Comparison of ENCODE assay signal across 1 cellular context in the genomic region with DNA sequence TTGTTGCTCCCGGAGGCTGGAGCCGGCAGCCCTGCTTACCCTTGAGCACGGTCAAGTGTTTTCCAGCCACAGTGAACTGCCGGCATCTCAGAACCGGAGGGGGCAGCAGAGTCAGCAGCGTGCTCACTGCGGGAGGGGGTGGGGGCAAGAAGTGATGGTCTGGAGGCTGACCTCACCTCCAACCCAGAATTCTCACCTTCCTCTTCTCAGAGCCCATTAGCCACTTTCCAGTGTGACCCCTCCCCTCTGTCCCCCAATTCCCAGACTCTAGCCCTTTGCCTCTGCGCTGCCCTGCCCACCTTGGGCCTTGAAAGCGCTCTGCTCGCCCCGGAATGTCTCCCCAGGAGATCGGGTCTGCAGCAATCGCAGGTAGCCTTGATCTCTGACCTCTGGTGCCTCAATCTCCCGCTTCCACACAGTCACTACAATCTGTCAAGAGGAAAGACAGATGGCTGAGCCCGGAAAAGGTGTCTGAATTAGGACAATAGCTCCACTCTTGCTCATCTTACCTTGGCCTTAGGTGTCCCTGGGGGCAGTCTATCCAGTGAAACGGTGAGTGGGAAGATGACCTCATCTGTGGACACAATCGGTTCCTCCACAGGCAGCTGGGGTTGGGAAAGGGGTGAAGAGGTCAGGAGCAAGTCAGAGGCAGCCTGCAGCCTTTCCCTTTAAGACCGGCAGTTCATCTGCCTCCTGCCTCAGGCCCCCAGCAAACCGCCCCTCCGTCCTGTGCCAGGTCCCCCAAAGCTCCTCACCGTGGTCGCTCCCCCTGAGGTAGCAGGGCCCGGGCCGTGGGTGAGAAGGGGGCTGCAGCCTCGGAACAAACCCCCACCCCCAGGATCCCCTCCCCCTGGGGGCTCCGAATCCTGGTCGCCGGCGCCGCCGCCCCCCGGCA.
TF ChIP-seq lines count a peak whose summit lies in the region.

No MANE protein-coding gene starts in this region.

TF ChIP-seq in K562, 482 proteins besides CTCF, POLR2A, EP300 and RAD21 (continued from another document and continues in another):
- TF ChIP-seq, protein P1, sequence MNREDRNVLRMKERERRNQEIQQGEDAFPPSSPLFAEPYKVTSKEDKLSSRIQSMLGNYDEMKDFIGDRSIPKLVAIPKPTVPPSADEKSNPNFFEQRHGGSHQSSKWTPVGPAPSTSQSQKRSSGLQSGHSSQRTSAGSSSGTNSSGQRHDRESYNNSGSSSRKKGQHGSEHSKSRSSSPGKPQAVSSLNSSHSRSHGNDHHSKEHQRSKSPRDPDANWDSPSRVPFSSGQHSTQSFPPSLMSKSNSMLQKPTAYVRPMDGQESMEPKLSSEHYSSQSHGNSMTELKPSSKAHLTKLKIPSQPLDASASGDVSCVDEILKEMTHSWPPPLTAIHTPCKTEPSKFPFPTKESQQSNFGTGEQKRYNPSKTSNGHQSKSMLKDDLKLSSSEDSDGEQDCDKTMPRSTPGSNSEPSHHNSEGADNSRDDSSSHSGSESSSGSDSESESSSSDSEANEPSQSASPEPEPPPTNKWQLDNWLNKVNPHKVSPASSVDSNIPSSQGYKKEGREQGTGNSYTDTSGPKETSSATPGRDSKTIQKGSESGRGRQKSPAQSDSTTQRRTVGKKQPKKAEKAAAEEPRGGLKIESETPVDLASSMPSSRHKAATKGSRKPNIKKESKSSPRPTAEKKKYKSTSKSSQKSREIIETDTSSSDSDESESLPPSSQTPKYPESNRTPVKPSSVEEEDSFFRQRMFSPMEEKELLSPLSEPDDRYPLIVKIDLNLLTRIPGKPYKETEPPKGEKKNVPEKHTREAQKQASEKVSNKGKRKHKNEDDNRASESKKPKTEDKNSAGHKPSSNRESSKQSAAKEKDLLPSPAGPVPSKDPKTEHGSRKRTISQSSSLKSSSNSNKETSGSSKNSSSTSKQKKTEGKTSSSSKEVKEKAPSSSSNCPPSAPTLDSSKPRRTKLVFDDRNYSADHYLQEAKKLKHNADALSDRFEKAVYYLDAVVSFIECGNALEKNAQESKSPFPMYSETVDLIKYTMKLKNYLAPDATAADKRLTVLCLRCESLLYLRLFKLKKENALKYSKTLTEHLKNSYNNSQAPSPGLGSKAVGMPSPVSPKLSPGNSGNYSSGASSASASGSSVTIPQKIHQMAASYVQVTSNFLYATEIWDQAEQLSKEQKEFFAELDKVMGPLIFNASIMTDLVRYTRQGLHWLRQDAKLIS (CRISPR knock-in tag; IDR thresholded peaks at IDR 0.05): no peak
- no peak for TF ChIP-seq ZC3H11A (IDR thresholded peaks at IDR 0.05; ENCODE audit: low read depth, low read length)
- no peak for TF ChIP-seq ZNF79 (CRISPR knock-in tag; IDR thresholded peaks at IDR 0.05; ENCODE audit: low read depth)
- peak; percentile 46; the same call in 1 of the 2 replicates for TF ChIP-seq SOX6 (IDR thresholded peaks at IDR 0.05)
- TF ChIP-seq SIRT6 (IDR thresholded peaks at IDR 0.05; ENCODE audit: low read depth, low read length): no peak
- TF ChIP-seq ZNF583 (CRISPR knock-in tag; IDR thresholded peaks at IDR 0.05): no peak
- TF ChIP-seq HDGF (IDR thresholded peaks at IDR 0.05): peak; percentile 78; the same call in 1 of the 2 replicates
- TF ChIP-seq PTBP1 (IDR thresholded peaks at IDR 0.05; ENCODE audit: low read depth, low read length): no peak
- no peak for TF ChIP-seq FOXA1 (IDR thresholded peaks at IDR 0.05; ENCODE audit: borderline replicate concordance)
- no peak for TF ChIP-seq MED1 (CRISPR knock-in tag; IDR thresholded peaks at IDR 0.05; ENCODE audit: borderline replicate concordance)
- no peak for TF ChIP-seq ILK (tag; IDR thresholded peaks at IDR 0.05; ENCODE audit: borderline replicate concordance, low read depth)
- TF ChIP-seq ZNF764 (CRISPR knock-in tag; IDR thresholded peaks at IDR 0.05; ENCODE audit: low read depth): no peak
- no peak for TF ChIP-seq RBBP5 (IDR thresholded peaks at IDR 0.05; ENCODE audit: borderline replicate concordance, insufficient read depth, low read length, poor library complexity, severe bottlenecking)
- TF ChIP-seq FOXK2 (conservative IDR thresholded peaks at IDR 0.05 in 1 of 2, IDR thresholded peaks at IDR 0.05 in 1 of 2; ENCODE audit: low read depth in 2 of 2): peak; percentile 13 to 21; a peak in 2 of 4 replicates
- TF ChIP-seq, protein P2, sequence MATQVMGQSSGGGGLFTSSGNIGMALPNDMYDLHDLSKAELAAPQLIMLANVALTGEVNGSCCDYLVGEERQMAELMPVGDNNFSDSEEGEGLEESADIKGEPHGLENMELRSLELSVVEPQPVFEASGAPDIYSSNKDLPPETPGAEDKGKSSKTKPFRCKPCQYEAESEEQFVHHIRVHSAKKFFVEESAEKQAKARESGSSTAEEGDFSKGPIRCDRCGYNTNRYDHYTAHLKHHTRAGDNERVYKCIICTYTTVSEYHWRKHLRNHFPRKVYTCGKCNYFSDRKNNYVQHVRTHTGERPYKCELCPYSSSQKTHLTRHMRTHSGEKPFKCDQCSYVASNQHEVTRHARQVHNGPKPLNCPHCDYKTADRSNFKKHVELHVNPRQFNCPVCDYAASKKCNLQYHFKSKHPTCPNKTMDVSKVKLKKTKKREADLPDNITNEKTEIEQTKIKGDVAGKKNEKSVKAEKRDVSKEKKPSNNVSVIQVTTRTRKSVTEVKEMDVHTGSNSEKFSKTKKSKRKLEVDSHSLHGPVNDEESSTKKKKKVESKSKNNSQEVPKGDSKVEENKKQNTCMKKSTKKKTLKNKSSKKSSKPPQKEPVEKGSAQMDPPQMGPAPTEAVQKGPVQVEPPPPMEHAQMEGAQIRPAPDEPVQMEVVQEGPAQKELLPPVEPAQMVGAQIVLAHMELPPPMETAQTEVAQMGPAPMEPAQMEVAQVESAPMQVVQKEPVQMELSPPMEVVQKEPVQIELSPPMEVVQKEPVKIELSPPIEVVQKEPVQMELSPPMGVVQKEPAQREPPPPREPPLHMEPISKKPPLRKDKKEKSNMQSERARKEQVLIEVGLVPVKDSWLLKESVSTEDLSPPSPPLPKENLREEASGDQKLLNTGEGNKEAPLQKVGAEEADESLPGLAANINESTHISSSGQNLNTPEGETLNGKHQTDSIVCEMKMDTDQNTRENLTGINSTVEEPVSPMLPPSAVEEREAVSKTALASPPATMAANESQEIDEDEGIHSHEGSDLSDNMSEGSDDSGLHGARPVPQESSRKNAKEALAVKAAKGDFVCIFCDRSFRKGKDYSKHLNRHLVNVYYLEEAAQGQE (CRISPR knock-in tag; IDR thresholded peaks at IDR 0.05; ENCODE audit: low read depth): no peak
- TF ChIP-seq, protein P3, sequence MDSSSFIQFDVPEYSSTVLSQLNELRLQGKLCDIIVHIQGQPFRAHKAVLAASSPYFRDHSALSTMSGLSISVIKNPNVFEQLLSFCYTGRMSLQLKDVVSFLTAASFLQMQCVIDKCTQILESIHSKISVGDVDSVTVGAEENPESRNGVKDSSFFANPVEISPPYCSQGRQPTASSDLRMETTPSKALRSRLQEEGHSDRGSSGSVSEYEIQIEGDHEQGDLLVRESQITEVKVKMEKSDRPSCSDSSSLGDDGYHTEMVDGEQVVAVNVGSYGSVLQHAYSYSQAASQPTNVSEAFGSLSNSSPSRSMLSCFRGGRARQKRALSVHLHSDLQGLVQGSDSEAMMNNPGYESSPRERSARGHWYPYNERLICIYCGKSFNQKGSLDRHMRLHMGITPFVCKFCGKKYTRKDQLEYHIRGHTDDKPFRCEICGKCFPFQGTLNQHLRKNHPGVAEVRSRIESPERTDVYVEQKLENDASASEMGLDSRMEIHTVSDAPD (CRISPR knock-in tag; IDR thresholded peaks at IDR 0.05): no peak
- TF ChIP-seq NFE2L1 (tag; IDR thresholded peaks at IDR 0.05; ENCODE audit: borderline replicate concordance, low read depth): no peak
- no peak for TF ChIP-seq RFX5 (IDR thresholded peaks at IDR 0.05; ENCODE audit: low read depth, low read length)
- peak; percentile 72 for TF ChIP-seq CBFA2T3 (IDR thresholded peaks at IDR 0.05)
- no peak for TF ChIP-seq DDX20 (tag; IDR thresholded peaks at IDR 0.05; ENCODE audit: low read depth)
- no peak for TF ChIP-seq RBM22 (IDR thresholded peaks at IDR 0.05; ENCODE audit: low read depth, low read length, poor library complexity, severe bottlenecking)
- no peak for TF ChIP-seq MYBL2 (IDR thresholded peaks at IDR 0.05; ENCODE audit: low read depth)
- TF ChIP-seq MYBL2 (CRISPR knock-in tag; IDR thresholded peaks at IDR 0.05; ENCODE audit: borderline replicate concordance): no peak
- TF ChIP-seq RUNX1 (IDR thresholded peaks at IDR 0.05; ENCODE audit: low read depth): 0 out of 2 replicates have a peak, but pooled peaks have one; percentile 27
- no peak for TF ChIP-seq SETDB1 (IDR thresholded peaks at IDR 0.05; ENCODE audit: low read length)
- peak; percentile 72; the same call in 1 of the 2 replicates for TF ChIP-seq ZNF224 (CRISPR knock-in tag; IDR thresholded peaks at IDR 0.05)
- no peak for TF ChIP-seq SMAD2 (IDR thresholded peaks at IDR 0.05; ENCODE audit: low read depth, low read length)
- TF ChIP-seq TBL1XR1 (IDR thresholded peaks at IDR 0.05; ENCODE audit: low read length in 2 of 2): peak in 1 of 2 experiments; percentile 20; a peak in 1 of 4 replicates
- TF ChIP-seq FUS (optimal IDR thresholded peaks at IDR 0.05; ENCODE audit: low read depth, low read length): no peak
- peak; percentile 47; the same call in 1 of the 2 replicates for TF ChIP-seq SMARCC2 (IDR thresholded peaks at IDR 0.05; ENCODE audit: low read depth)
- no peak for TF ChIP-seq XRCC4 (IDR thresholded peaks at IDR 0.05; ENCODE audit: extremely low read depth, insufficient read depth, insufficient read length)
- TF ChIP-seq ZNF324 (CRISPR knock-in tag; IDR thresholded peaks at IDR 0.05): no peak
- TF ChIP-seq SRSF7 (optimal IDR thresholded peaks at IDR 0.05; ENCODE audit: low read depth, low read length): no peak
- no peak for TF ChIP-seq ZNF274 (IDR thresholded peaks at IDR 0.05; ENCODE audit: borderline replicate concordance, low read depth, low read length)
- no peak for TF ChIP-seq COPS2 (conservative IDR thresholded peaks at IDR 0.05)
- no peak for TF ChIP-seq KLF6 (CRISPR knock-in tag; IDR thresholded peaks at IDR 0.05; ENCODE audit: borderline replicate concordance)
- TF ChIP-seq ZBTB43 (CRISPR knock-in tag; IDR thresholded peaks at IDR 0.05): 0 out of 2 replicates have a peak, but pooled peaks have one; percentile 46
- no peak for TF ChIP-seq PREB (CRISPR knock-in tag; IDR thresholded peaks at IDR 0.05)
- no peak for TF ChIP-seq ETV5 (CRISPR knock-in tag; IDR thresholded peaks at IDR 0.05; ENCODE audit: low read depth)
- TF ChIP-seq NEUROD1 (IDR thresholded peaks at IDR 0.05; ENCODE audit: borderline replicate concordance, low read depth, low read length, partially characterized antibody): peak; percentile 39
- TF ChIP-seq ATF4 (CRISPR knock-in tag; IDR thresholded peaks at IDR 0.05): no peak
- 0 out of 2 replicates have a peak, but pooled peaks have one; percentile 19 for TF ChIP-seq ZNF263 (CRISPR knock-in tag; IDR thresholded peaks at IDR 0.05; ENCODE audit: borderline replicate concordance)
- TF ChIP-seq ZBTB49 (CRISPR knock-in tag; IDR thresholded peaks at IDR 0.05; ENCODE audit: borderline replicate concordance): no peak
- no peak for TF ChIP-seq ZNF316 (IDR thresholded peaks at IDR 0.05)
- TF ChIP-seq ZNF12 (CRISPR knock-in tag; IDR thresholded peaks at IDR 0.05): no peak
- TF ChIP-seq JUND (IDR thresholded peaks at IDR 0.05; ENCODE audit: borderline replicate concordance, low read depth, low read length): peak; percentile 96
- TF ChIP-seq JUND (tag; IDR thresholded peaks at IDR 0.05; ENCODE audit: borderline replicate concordance, low read depth, low read length): peak; percentile 86
